In genomic region chr7:106566672-106567071, GRCh38 we compare ENCODE assay signal across 23 cellular contexts.
"Had no signal": no experiment of that assay in that cellular context is flagged by ENCODE, and none has a peak within 500 bp of the region (broad histone marks: within the 10 kb centered on the region; RNA-seq: fewer than 3 reads in every experiment).

No MANE protein-coding gene starts in this region.

- H3K27me3 ChIP-seq: breast epithelium had no signal

- H3K27ac ChIP-seq: SK-N-MC had no signal

- H3K4me3 ChIP-seq: breast epithelium, SK-N-MC had no signal

- H3K36me3 ChIP-seq: breast epithelium had no signal

- H3K9me3 ChIP-seq: breast epithelium had no signal

- DNase-seq: activated B cell treated with CpG ODN at 0.5 μM for 24 hours; activated CD4-positive, alpha-beta memory T cell treated with anti-CD3 and anti-CD28 coated beads for 36 hours; activated CD4-positive, alpha-beta T cell treated with anti-CD3 and anti-CD28 coated beads for 1 hour; activated CD4-positive, alpha-beta T cell treated with anti-CD3 and anti-CD28 coated beads, Interleukin-2, amount 10 ng/mL, durations not matched to agents 24 days and 14 days; activated CD8-positive, alpha-beta memory T cell treated with anti-CD3 and anti-CD28 coated beads for 24 hours; activated gamma-delta T cell; activated naive CD4-positive, alpha-beta T cell treated with anti-CD3 and anti-CD28 coated beads for 36 hours; activated T-cell treated with anti-CD3 and anti-CD28 coated beads, Interleukin-2, amount 50 U/mL, for 4 hours; aorta; caudate nucleus; MM.1S; NCI-H1105; NCI-H1436; NCI-H1694 treated with DMSO at 0.1 percent for 48 hours; NCI-H2029 treated with DMSO at 0.1 percent for 48 hours; NCI-H510A treated with DMSO at 0.1 percent for 48 hours; NCI-H748 treated with DMSO at 0.1 percent for 48 hours; T-cell; T-helper 2 cell; T1000 had no signal

- ATAC-seq: activated T-cell treated with anti-CD3 and anti-CD28 coated beads, Interleukin-2, amount 50 U/mL, for 4 hours; activated T-helper 17 cell treated with anti-CD3 and anti-CD28 coated beads, Interleukin-2, amount 50 U/mL, for 72 hours; T-cell had no signal
